ENCODE assay signal across 11 cellular contexts in genomic region chr6:151241853-151242252, GRCh38. TPM values are rescaled to one million over a fixed set of nuclear protein-coding genes. Genes with fewer than 3 reads are reported as not detected.
A peak's percentile ranks its signal among the peaks of the same experiment; 100 is the strongest.
DNase-seq lines count a peak whose midpoint lies in the region; ATAC-seq and TF ChIP-seq lines count a peak whose summit lies in the region.
"Had no signal": no experiment of that assay in that cellular context is flagged by ENCODE, and none has a peak within 500 bp of the region (broad histone marks: within the 10 kb centered on the region; RNA-seq: fewer than 3 reads in every experiment).

No MANE protein-coding gene starts in this region.

- ATAC-seq in GM19328 (IDR thresholded peaks at IDR 0.05; ENCODE audit: unreplicated experiment), result no peak

- H3K27me3 ChIP-seq in NT2/D1 (ENCODE audit: insufficient read depth, insufficient read length) (peaks cover 6% of the 10 kb centered on the region), neural progenitor cell (peaks cover 20% of the 10 kb centered on the region)

- H3K9me3 ChIP-seq in NT2/D1 (ENCODE audit: insufficient read depth, low read length), result no peaks in the 10 kb centered on the region
- no peaks in the 10 kb centered on the region for H3K9me3 ChIP-seq in neural progenitor cell (ENCODE audit: low read depth)

- peaks cover 21% of the 10 kb centered on the region for H4K20me1 ChIP-seq in neural progenitor cell (ENCODE audit: low read depth)

- no peak for TF ChIP-seq CTCF in AG04449 (IDR thresholded peaks at IDR 0.05; ENCODE audit: insufficient read depth, low read length, missing control alignments)
- no peak for TF ChIP-seq CTCF in epithelial cell of proximal tubule (conservative IDR thresholded peaks at IDR 0.05; ENCODE audit: low read depth, low read length)
- no peak for TF ChIP-seq CTCF in neural progenitor cell (IDR thresholded peaks at IDR 0.05)

- DNase-seq in AG04449 (ENCODE audit: low read depth, low spot score) (no peak), NT2/D1 (ENCODE audit: low read depth, low spot score) (no peak), epithelial cell of proximal tubule (ENCODE audit: low read depth) (no peak), neural progenitor cell (ENCODE audit: low spot score) (no peak), NCI-H2107 treated with DMSO at 0.1 percent for 48 hours (lab: John Stamatoyannopoulos, UW; ENCODE audit: unreplicated experiment) (no peak), NCI-H128 (lab: John Stamatoyannopoulos, UW; ENCODE audit: unreplicated experiment) (no peak), UCSD-AML1 (lab: John Stamatoyannopoulos, UW; ENCODE audit: unreplicated experiment) (no peak)
- DNase-seq: activated effector memory CD4-positive, alpha-beta T cell treated with anti-CD3 and anti-CD28 coated beads, Interleukin-2, amount 50 U/mL, for 16 hours had no signal

- H2AFZ ChIP-seq in neural progenitor cell (replicated peaks), result no peak overlapping the region

- CTCF ChIA-PET in AG04449 (lab: Yijun Ruan, JAX), result interaction anchor here (1.3 to 1.9 kb wide), 2 partner anchors 13 to 82 kb away, joined by 3 to 11 read pairs; no protein-coding TSS in a partner anchor

- H3F3A ChIP-seq in neural progenitor cell (ENCODE audit: low read depth), result peaks cover 33% of the 10 kb centered on the region

- H3K4me2 ChIP-seq in neural progenitor cell, result peak overlapping the region; percentile 99

- no peaks in the 10 kb centered on the region for H3K9me3 Mint-ChIP-seq in neural progenitor cell
- H3K9me3 Mint-ChIP-seq: T-helper 1 cell treated with Interleukin-12 subunit alpha and Interleukin-12 subunit beta and Interleukin-4 antibody, amounts not matched to agents 30 μg/mL and 1 μg/mL, for 36 hours had no signal

- POLR2A ChIA-PET in AG04449 (lab: Yijun Ruan, JAX), result interaction anchor here (0.7 to 0.8 kb wide), 2 partner anchors 10 to 124 kb away, joined by 4 to 5 read pairs; no protein-coding TSS in a partner anchor

- peaks cover 32% of the 10 kb centered on the region for H3K4me1 Mint-ChIP-seq in neural progenitor cell

- H3K4me1 ChIP-seq in NT2/D1 (ENCODE audit: insufficient read depth, insufficient read length) (no peaks in the 10 kb centered on the region), neural progenitor cell (peaks cover 25% of the 10 kb centered on the region)
- H3K4me1 ChIP-seq: parathyroid adenoma had no signal

- H3K79me2 ChIP-seq in neural progenitor cell (ENCODE audit: low read depth), result peaks cover 53% of the 10 kb centered on the region
- H3K79me2 ChIP-seq: parathyroid adenoma had no signal

- no peak overlapping the region for H3K27ac Mint-ChIP-seq in neural progenitor cell
- H3K27ac Mint-ChIP-seq: T-helper 1 cell treated with Interleukin-12 subunit alpha and Interleukin-12 subunit beta and Interleukin-4 antibody, amounts not matched to agents 30 μg/mL and 1 μg/mL, for 36 hours had no signal

- H3K9ac ChIP-seq in NT2/D1 (ENCODE audit: insufficient read length, low read depth) (peak overlapping the region; percentile 76), neural progenitor cell (no peak overlapping the region)
- H3K9ac ChIP-seq: parathyroid adenoma had no signal

- peak overlapping the region; percentile 94 for H3K4me3 Mint-ChIP-seq in neural progenitor cell

- H3K27ac ChIP-seq in neural progenitor cell, result no peak overlapping the region
- H3K27ac ChIP-seq: parathyroid adenoma had no signal

- H3K4me3 ChIP-seq in AG04449 (ENCODE audit: low read depth, low read length) (peak overlapping the region; percentile 86), NT2/D1 (ENCODE audit: insufficient read length, low read depth) (peak overlapping the region; percentile 78), epithelial cell of proximal tubule (ENCODE audit: low read depth, low read length) (peak overlapping the region; percentile 74), neural progenitor cell (peak overlapping the region; percentile 96)

- peaks cover 4% of the 10 kb centered on the region for H3K36me3 Mint-ChIP-seq in neural progenitor cell

- peaks cover 6% of the 10 kb centered on the region for H3K27me3 Mint-ChIP-seq in neural progenitor cell (ENCODE audit: insufficient read depth, low read depth)

- H3K36me3 ChIP-seq in NT2/D1 (ENCODE audit: insufficient read depth, insufficient read length, low read length) (peaks cover 8% of the 10 kb centered on the region), neural progenitor cell (no peaks in the 10 kb centered on the region)

RNA-seq across cellular contexts. Expression of gene AKAP12, which starts 2.1 kb away (rescaled TPM):
- 191 and 430 TPM in 2 replicates for total RNA-seq in epithelial cell of proximal tubule
- 60.8 and 81.3 TPM in 2 replicates for total RNA-seq in neural progenitor cell (ENCODE audit: low replicate concordance)
